Comparison of ENCODE assay signal across 15 cellular contexts in the genomic region with DNA sequence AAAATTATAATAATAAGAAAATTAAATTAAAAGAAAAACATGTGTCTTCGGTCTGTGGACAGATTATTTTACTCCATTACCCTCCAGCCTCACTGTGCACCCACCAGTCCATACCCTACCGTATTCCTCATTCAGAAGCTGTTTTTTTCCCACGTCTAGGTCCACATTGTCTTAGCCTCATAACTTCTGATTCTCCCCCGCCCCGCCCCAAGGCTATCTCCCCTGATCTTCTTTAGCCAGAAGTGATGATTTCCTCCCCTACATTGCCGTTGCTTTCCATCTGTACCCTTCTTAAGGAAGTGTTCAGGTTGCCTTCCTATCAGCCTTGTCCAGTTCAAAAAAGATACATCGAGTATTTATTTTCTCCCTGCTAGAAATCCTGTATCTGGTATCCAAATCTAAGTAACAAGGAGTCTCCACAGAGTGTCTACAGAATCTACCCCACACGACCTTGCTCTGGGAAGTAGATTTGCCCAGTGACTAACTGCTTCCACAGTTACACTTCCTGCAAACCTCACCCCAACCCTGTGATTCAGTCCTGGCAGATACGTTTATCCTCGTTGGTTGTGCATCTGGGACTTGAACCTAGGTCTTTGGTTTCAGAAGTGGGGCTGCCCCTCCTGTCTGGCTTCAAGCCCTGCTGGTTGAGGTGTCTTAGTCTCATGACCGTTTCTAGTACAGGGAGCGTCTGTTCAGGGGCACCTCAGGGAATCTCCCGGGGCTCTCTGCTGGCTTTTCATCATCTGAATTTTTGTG.
DNase-seq lines count a peak whose midpoint lies in the region; ATAC-seq and TF ChIP-seq lines count a peak whose summit lies in the region.
"Had no signal": no experiment of that assay in that cellular context is flagged by ENCODE, and none has a peak within 500 bp of the region (broad histone marks: within the 10 kb centered on the region; RNA-seq: fewer than 3 reads in every experiment).

No MANE protein-coding gene starts in this region.

- in situ Hi-C loops in GM23248 (cut with MboI) = no loop called here

- WGBS in GM23248 (ENCODE audit: low coverage in 1 of 2, low lambda C conversion rate in 2 of 2, missing lambda C conversion rate in 2 of 2), 2 experiments = 50 to 57% methylated on average over 13 of the region's 13 CpGs
- 79% methylated on average over 13 of the region's 13 CpGs for WGBS in prostate gland

- peaks cover 8% of the 10 kb centered on the region for H3F3A ChIP-seq in GM23248 (ENCODE audit: insufficient read depth)

- peak overlapping the region; percentile 42 for H3K27ac ChIP-seq in GM23248
- no peak overlapping the region for H3K27ac ChIP-seq in prostate gland
- H3K27ac ChIP-seq: right atrium auricular region, tibial artery had no signal

- peak; percentile 53 for ATAC-seq in esophagus mucosa
- ATAC-seq: effector memory CD8-positive, alpha-beta T cell; T-helper 17 cell had no signal

- H3K27me3 ChIP-seq in GM23248 (replicated peaks; ENCODE audit: insufficient read depth) (no peaks in the 10 kb centered on the region), prostate gland (replicated peaks; ENCODE audit: insufficient read depth) (no peaks in the 10 kb centered on the region)
- H3K27me3 ChIP-seq: right atrium auricular region had no signal

- intact Hi-C loops in prostate gland (cut with DNase I) = no loop called here

- H2AFZ ChIP-seq in GM23248 = peak overlapping the region; percentile 81

- H3K9me2 ChIP-seq in GM23248 (ENCODE audit: insufficient read depth) = no peaks in the 10 kb centered on the region

- H3K36me3 ChIP-seq in GM23248 (ENCODE audit: low read depth) (no peaks in the 10 kb centered on the region), prostate gland (no peaks in the 10 kb centered on the region)
- H3K36me3 ChIP-seq: right atrium auricular region, tibial artery had no signal

- H3K9ac ChIP-seq in GM23248 = no peak overlapping the region

- H4K20me1 ChIP-seq in GM23248 (ENCODE audit: insufficient read depth) = no peaks in the 10 kb centered on the region

- H3K4me2 ChIP-seq in GM23248 (ENCODE audit: unreplicated experiment) = peak overlapping the region; percentile 25

- no peak for TF ChIP-seq POLR2A in prostate gland (IDR thresholded peaks at IDR 0.05)

- peaks cover 20% of the 10 kb centered on the region for H3K4me1 ChIP-seq in GM23248 (ENCODE audit: insufficient read depth)
- no peaks in the 10 kb centered on the region for H3K4me1 ChIP-seq in prostate gland (replicated peaks)
- H3K4me1 ChIP-seq: right atrium auricular region, tibial artery had no signal

- TF ChIP-seq CTCF in prostate gland (IDR thresholded peaks at IDR 0.05) = no peak

- no peak overlapping the region for H3K4me3 ChIP-seq in GM23248
- no peak overlapping the region for H3K4me3 ChIP-seq in prostate gland
- H3K4me3 ChIP-seq: right atrium auricular region, tibial artery had no signal

- H3K79me2 ChIP-seq in GM23248 (ENCODE audit: insufficient read depth) = no peaks in the 10 kb centered on the region

- H3K9me3 ChIP-seq in GM23248 (ENCODE audit: low read depth) (no peaks in the 10 kb centered on the region), prostate gland (no peaks in the 10 kb centered on the region)
- H3K9me3 ChIP-seq: right atrium auricular region, tibial artery had no signal

- peak; percentile 72 for DNase-seq in GM23248
- DNase-seq in NCI-H226 = peak; percentile 27
- DNase-seq in prostate gland (ENCODE audit: low spot score) = peak; percentile 1
- DNase-seq in COLO829 (ENCODE audit: low spot score) = no peak
- no peak for DNase-seq in NCI-H2196 (lab: John Stamatoyannopoulos, UW; ENCODE audit: unreplicated experiment)
- no peak for DNase-seq in NCI-H446 treated with DMSO at 0.1 percent for 48 hours (lab: John Stamatoyannopoulos, UW)
- DNase-seq: activated CD4-positive, CD25-positive, alpha-beta regulatory T cell treated with anti-CD3 and anti-CD28 coated beads, Interleukin-2, amount 50 U/mL, for 72 hours; CD4-positive, CD25-positive, alpha-beta regulatory T cell; DMS79 treated with DMSO at 0.1 percent for 48 hours; effector memory CD8-positive, alpha-beta T cell; immature natural killer cell; T-helper 17 cell; tibial artery had no signal

Comparison
In these comparisons a context has a peak if more than half of its experiments do, and no peak if none do; other contexts are left out.
1. DNase-seq: peak in GM23248 (single experiment), NCI-H226 (single experiment) and prostate gland (single experiment); none in COLO829 (single experiment), NCI-H2196 (single experiment) and NCI-H446 treated with DMSO at 0.1 percent for 48 hours (single experiment).